In genomic region chr4:149738156-149738555, GRCh38 we compare ENCODE assay signal across 26 cellular contexts.
"Had no signal": no experiment of that assay in that cellular context is flagged by ENCODE, and none has a peak within 500 bp of the region (broad histone marks: within the 10 kb centered on the region; RNA-seq: fewer than 3 reads in every experiment).

No MANE protein-coding gene starts in this region.

- H3K27ac ChIP-seq: breast epithelium, RWPE1, VCaP had no signal

- H3K9me3 ChIP-seq: breast epithelium had no signal

- FAIRE-seq: TTC549 had no signal

- H3K27me3 ChIP-seq: breast epithelium had no signal

- H3K36me3 ChIP-seq: breast epithelium had no signal

- DNase-seq: activated CD4-positive, alpha-beta memory T cell treated with anti-CD3 and anti-CD28 coated beads, Interleukin-2, amount 10 ng/mL, durations not matched to agents 7 days and 5 days; activated CD4-positive, alpha-beta T cell treated with anti-CD3 and anti-CD28 coated beads for 36 hours; activated CD4-positive, alpha-beta T cell treated with anti-CD3 and anti-CD28 coated beads, Interleukin-2, amount 50 U/mL, for 1 hour; activated CD8-positive, alpha-beta memory T cell treated with anti-CD3 and anti-CD28 coated beads, Interleukin-2, amount 50 U/mL, for 4 hours; activated gamma-delta T cell treated with Interleukin-2 at 50 U/mL for 16 hours; activated naive CD4-positive, alpha-beta T cell treated with anti-CD3 and anti-CD28 coated beads, Interleukin-2, amount 10 ng/mL, durations not matched to agents 7 days and 5 days; activated T-cell treated with anti-CD3 and anti-CD28 coated beads, Interleukin-2, amount 50 U/mL, for 72 hours; aorta; central memory CD4-positive, alpha-beta T cell; Kasumi-1; KBM-7; NCI-H1105 treated with DMSO at 0.1 percent for 48 hours; NCI-H1436 treated with DMSO at 0.1 percent for 48 hours; NCI-H187; NCI-H2081; NCI-H510A treated with DMSO at 0.1 percent for 48 hours; NCI-H69; NK-92 treated with Interleukin-12 subunit alpha and Interleukin-12 subunit beta, amount 100 ng/mL, for 24 hours; OCI-M1; Right ventricle myocardium superior; T-helper 17 cell; T-helper 9 cell had no signal

- H3K4me3 ChIP-seq: breast epithelium had no signal

- H3K4me1 ChIP-seq: breast epithelium had no signal
